In the genomic region with DNA sequence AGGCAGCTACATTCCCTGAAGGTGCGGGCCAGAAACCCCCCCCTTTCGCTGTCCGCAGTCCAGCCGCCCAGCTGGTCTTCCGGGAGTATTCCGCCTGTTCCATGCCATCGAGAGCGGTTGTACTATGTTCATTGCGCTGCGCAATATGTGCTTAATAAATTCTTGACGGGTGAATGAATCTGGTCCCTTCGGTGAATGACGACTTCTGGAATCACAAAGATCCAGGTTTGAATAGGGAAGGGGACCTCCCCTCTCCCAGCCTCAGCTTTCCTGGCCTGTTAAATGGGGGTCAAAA, we compare ENCODE assay signal across 8 cellular contexts. TPM values are rescaled to one million over a fixed set of nuclear protein-coding genes. Genes with fewer than 3 reads are reported as not detected.
DNase-seq lines count a peak whose midpoint lies in the region; ATAC-seq, FAIRE-seq and TF ChIP-seq lines count a peak whose summit lies in the region.

No MANE protein-coding gene starts in this region.

- in situ Hi-C loops in mammary epithelial cell (cut with MboI; ENCODE audit: low sequenced_read_pairs in 2 of 2), result no loop called here

- H3K36me3 ChIP-seq in HUES6 (ENCODE audit: control insufficient read depth, insufficient read depth, low read length) (peaks cover 7% of the 10 kb centered on the region), mammary epithelial cell (ENCODE audit: insufficient read depth, low read length) (no peaks in the 10 kb centered on the region), mucosa of rectum (ENCODE audit: control insufficient read depth in 2 of 2, insufficient read depth in 2 of 2, low read length in 2 of 2) (peaks cover 2 to 5% of the 10 kb centered on the region in 2 donors)

- H2AFZ ChIP-seq in mammary epithelial cell (ENCODE audit: low read depth, low read length), result peak overlapping the region; percentile 86

- dilution Hi-C loops in mammary epithelial cell (cut with HindIII; ENCODE audit: low sequenced_read_pairs), result loop anchor here (5.0 kb wide), 2 partner anchors 58 to 82 kb away; no protein-coding TSS in a partner anchor

- H4K20me1 ChIP-seq in mammary epithelial cell (ENCODE audit: insufficient read depth, low read length), result no peaks in the 10 kb centered on the region

- H3K27ac ChIP-seq in A549 (peak overlapping the region; percentile 78 to 93), HUES6 (ENCODE audit: low read depth, low read length) (no peak overlapping the region), mammary epithelial cell (ENCODE audit: insufficient read depth, low read depth, low read length) (peak overlapping the region; percentile 16), mucosa of rectum (ENCODE audit: low read depth in 2 of 2, low read length in 2 of 2) (peak overlapping the region; percentile 72 to 81)

- TF ChIP-seq POLR2A in A549 (IDR thresholded peaks at IDR 0.05; ENCODE audit: low read length), result no peak

- POLR2A ChIA-PET in A549 (lab: Yijun Ruan, JAX), result interaction anchor here (0.9 to 5.7 kb wide), 6 partner anchors 9 to 152 kb away, joined by 3 to 40 read pairs (median 6); partner anchors contain the start of genes GRIPAP1, OTUD5 and PRAF2

- DNase-seq in A549 (ENCODE audit: low read depth in 1 of 2, low spot score in 1 of 2) (no peak), mammary epithelial cell (no peak)
- DNase-seq in activated CD4-positive, alpha-beta T cell treated with anti-CD3 and anti-CD28 coated beads for 48 hours, result no peak

- ATAC-seq in A549 (no peak), HG03565 (IDR thresholded peaks at IDR 0.05; ENCODE audit: unreplicated experiment) (no peak), HG03439 (IDR thresholded peaks at IDR 0.05; ENCODE audit: unreplicated experiment) (no peak), GM18502 (IDR thresholded peaks at IDR 0.05; ENCODE audit: poor library complexity, unreplicated experiment) (no peak)

- H3K79me2 ChIP-seq in mammary epithelial cell (ENCODE audit: insufficient read depth, low read length), result peaks cover 36% of the 10 kb centered on the region

- intact Hi-C loops in mammary epithelial cell (cut with micrococcal nuclease), result loop anchor here (1.0 to 5.0 kb wide), 10 partner anchors 31 to 281 kb away; partner anchors contain the start of genes GRIPAP1 and PRAF2

- peak; percentile 7 for FAIRE-seq in A549 (lab: Jason Lieb, UNC)

- H3K9ac ChIP-seq in HUES6 (ENCODE audit: low read length) (peak overlapping the region; percentile 42), mammary epithelial cell (ENCODE audit: insufficient read depth, low read length) (peak overlapping the region; percentile 36), mucosa of rectum (ENCODE audit: low read depth in 1 of 2, low read length in 2 of 2) (peak overlapping the region; percentile 61 to 67)

- BruUV-seq in mammary epithelial cell (replicated peaks; lab: Mats Ljungman, UMichigan), result no TSS peak

- no peak for TF ChIP-seq EP300 in A549 (IDR thresholded peaks at IDR 0.05)

- WGBS in A549 (ENCODE audit: missing lambda C conversion rate), result 6% methylated on average over 13 of the region's 13 CpGs
- 51% methylated on average over 13 of the region's 13 CpGs for WGBS in mammary epithelial cell (ENCODE audit: low coverage, missing lambda C conversion rate)

- H3K9me3 ChIP-seq in A549, result no peaks in the 10 kb centered on the region
- H3K9me3 ChIP-seq in HUES6 (ENCODE audit: control insufficient read depth, insufficient read depth, low read depth, low read length), result no peaks in the 10 kb centered on the region; the same call in 1 of the 2 replicates
- H3K9me3 ChIP-seq in mammary epithelial cell (replicated peaks; ENCODE audit: insufficient read depth, low read length), result no peaks in the 10 kb centered on the region
- no peaks in the 10 kb centered on the region for H3K9me3 ChIP-seq in mucosa of rectum (ENCODE audit: control insufficient read depth in 2 of 2, low read length in 2 of 2)

- H3K4me3 ChIP-seq in A549 (peak overlapping the region; percentile 35), HUES6 (ENCODE audit: low read depth, low read length) (peak overlapping the region; percentile 52), mammary epithelial cell (replicated peaks in 1 of 3; ENCODE audit: insufficient read depth in 1 of 3, low read depth in 2 of 3, low read length in 3 of 3) (peak overlapping the region in 2 of 3 experiments; percentile 25 to 33), mucosa of rectum (ENCODE audit: low read length in 2 of 2) (peak overlapping the region; percentile 57 to 62)

- no peak for TF ChIP-seq CTCF in A549 (IDR thresholded peaks at IDR 0.05)
- no peak for TF ChIP-seq CTCF in mammary epithelial cell (conservative IDR thresholded peaks at IDR 0.05 in 1 of 2, IDR thresholded peaks at IDR 0.05 in 1 of 2; ENCODE audit: extremely low read depth in 1 of 2, insufficient read depth in 1 of 2, low read depth in 1 of 2, low read length in 2 of 2)

- TF ChIP-seq RAD21 in A549 (conservative IDR thresholded peaks at IDR 0.05 in 1 of 2, IDR thresholded peaks at IDR 0.05 in 1 of 2), result no peak

- CTCF ChIA-PET in A549 (lab: Yijun Ruan, JAX) (interaction anchor here (0.5 to 6.4 kb wide), 24 partner anchors 12 to 413 kb away, joined by 3 to 32 read pairs (median 4); partner anchors contain the start of genes GRIPAP1, KCND1 and OTUD5), mammary epithelial cell (lab: Charles Lee; ENCODE audit: low non-redundant PET) (no interaction called here)

- H3K4me1 ChIP-seq in A549, result peaks cover 11% of the 10 kb centered on the region
- peaks cover 12% of the 10 kb centered on the region for H3K4me1 ChIP-seq in HUES6 (ENCODE audit: control insufficient read depth, insufficient read depth, low read length)
- H3K4me1 ChIP-seq in mammary epithelial cell (ENCODE audit: insufficient read depth, low read length), result peaks cover 12% of the 10 kb centered on the region
- H3K4me1 ChIP-seq in mucosa of rectum (ENCODE audit: control insufficient read depth in 2 of 2, insufficient read depth in 2 of 2, low read length in 2 of 2), result peaks cover 7 to 10% of the 10 kb centered on the region in 2 donors

- peak overlapping the region; percentile 79 for H3K4me2 ChIP-seq in A549
- H3K4me2 ChIP-seq in mammary epithelial cell (ENCODE audit: insufficient read depth, low read depth, low read length), result peak overlapping the region; percentile 44

- H3K27me3 ChIP-seq in HUES6 (ENCODE audit: control insufficient read depth, insufficient read depth, low read length), result no peaks in the 10 kb centered on the region
- H3K27me3 ChIP-seq in mammary epithelial cell (ENCODE audit: insufficient read depth, low read length), result no peaks in the 10 kb centered on the region
- H3K27me3 ChIP-seq in mucosa of rectum (ENCODE audit: control insufficient read depth in 2 of 2, insufficient read depth in 2 of 2, low read length in 2 of 2), result no peaks in the 10 kb centered on the region

TF ChIP-seq in A549, 52 proteins besides CTCF, POLR2A, EP300 and RAD21:
- TF ChIP-seq ZFP36 (IDR thresholded peaks at IDR 0.05; ENCODE audit: borderline replicate concordance, partially characterized antibody), result peak; percentile 26
- no peak for TF ChIP-seq KDM1A (IDR thresholded peaks at IDR 0.05; ENCODE audit: low read depth)
- no peak for TF ChIP-seq BHLHE40 (IDR thresholded peaks at IDR 0.05; ENCODE audit: low read depth, low read length)

RNA-seq across cellular contexts. Expression of gene TFE3, which starts 0.8 kb away (rescaled TPM):
- polyA plus RNA-seq in A549 (2011; rRNA removed) (16.1 and 27.3 TPM in 2 replicates), A549 (2017; fragmentation: RNase III; extraction: RNeasy Plus Mini Kit Qiagen cat#74134 plus additional on column Dnase treatment) (53.8 to 57.3 TPM (median 56.3 TPM) in 3 replicates), mammary epithelial cell (13.8 TPM)
- 21.6 and 29.3 TPM in 2 replicates for polyA plus RNA-seq in A549 (2012; cell fraction: cytosol; rRNA removed)
- polyA plus RNA-seq in A549 (2012; cell fraction: nucleus; rRNA removed), result 36.4 and 39.4 TPM in 2 replicates
- 34.5 and 50.4 TPM in 2 replicates for polyA minus RNA-seq in A549 (2011; rRNA and poly(A)+ RNA removed)
- total RNA-seq in mammary epithelial cell, result 10 to 100 TPM; 30.5 to 61.1 TPM
- 21.4 TPM for polyA minus RNA-seq in mammary epithelial cell

RNA-seq across cellular contexts. Expression of gene CCDC120, which starts 14.9 kb away (rescaled TPM):
- 1.6 and 2.0 TPM in 2 replicates for polyA plus RNA-seq in A549 (2011; rRNA removed)
- 2.9 and 4.3 TPM in 2 replicates for polyA plus RNA-seq in A549 (2012; cell fraction: cytosol; rRNA removed)
- 10.3 and 11.0 TPM in 2 replicates for polyA plus RNA-seq in A549 (2012; cell fraction: nucleus; rRNA removed)
- 3.2 to 4.1 TPM (median 4.0 TPM) in 3 replicates for polyA plus RNA-seq in A549 (2017; fragmentation: RNase III; extraction: RNeasy Plus Mini Kit Qiagen cat#74134 plus additional on column Dnase treatment)
- 1.9 and 3.0 TPM in 2 replicates for polyA minus RNA-seq in A549 (2011; rRNA and poly(A)+ RNA removed)
- total RNA-seq in mammary epithelial cell, result 10 to 100 TPM in 1 of 2 donors, 1 to 10 TPM in 1; 8.3 to 26.1 TPM
- polyA plus RNA-seq in mammary epithelial cell, result 12.6 TPM
- polyA minus RNA-seq in mammary epithelial cell, result 20.5 TPM

RNA-seq across cellular contexts. Expression of gene PRAF2, which starts 29.9 kb away (rescaled TPM):
- polyA plus RNA-seq in A549 (2011; rRNA removed) (13.6 and 17.0 TPM in 2 replicates), A549 (2017; fragmentation: RNase III; extraction: RNeasy Plus Mini Kit Qiagen cat#74134 plus additional on column Dnase treatment) (29.9 to 37.7 TPM (median 35.4 TPM) in 3 replicates), mammary epithelial cell (17.5 TPM)
- polyA plus RNA-seq in A549 (2012; cell fraction: cytosol; rRNA removed), result 28.9 and 40.7 TPM in 2 replicates
- polyA plus RNA-seq in A549 (2012; cell fraction: nucleus; rRNA removed), result 22.4 and 33.4 TPM in 2 replicates
- 14.4 and 16.4 TPM in 2 replicates for polyA minus RNA-seq in A549 (2011; rRNA and poly(A)+ RNA removed)
- total RNA-seq in mammary epithelial cell, result 10 to 100 TPM in 1 of 2 donors, 1 to 10 TPM in 1; 8.2 to 27.7 TPM
- 30.2 TPM for polyA minus RNA-seq in mammary epithelial cell

RNA-seq across cellular contexts. Expression of gene WDR45, which starts 35.8 kb away (rescaled TPM):
- polyA plus RNA-seq in A549 (2011; rRNA removed) (55.5 and 80.1 TPM in 2 replicates), A549 (2017; fragmentation: RNase III; extraction: RNeasy Plus Mini Kit Qiagen cat#74134 plus additional on column Dnase treatment) (33.8 to 41.5 TPM (median 37.7 TPM) in 3 replicates), mammary epithelial cell (61.4 TPM)
- polyA plus RNA-seq in A549 (2012; cell fraction: cytosol; rRNA removed), result 57.6 and 69.3 TPM in 2 replicates
- polyA plus RNA-seq in A549 (2012; cell fraction: nucleus; rRNA removed), result 167 and 169 TPM in 2 replicates
- 89.1 and 95.1 TPM in 2 replicates for polyA minus RNA-seq in A549 (2011; rRNA and poly(A)+ RNA removed)
- total RNA-seq in mammary epithelial cell, result 10 to 100 TPM; 53.3 to 55.0 TPM
- polyA minus RNA-seq in mammary epithelial cell, result 41.2 TPM

RNA-seq across cellular contexts. Expression of gene GRIPAP1, which starts 41.9 kb away (rescaled TPM):
- 33.7 and 35.1 TPM in 2 replicates for polyA plus RNA-seq in A549 (2011; rRNA removed)
- 25.6 and 29.1 TPM in 2 replicates for polyA plus RNA-seq in A549 (2012; cell fraction: cytosol; rRNA removed)
- 66.7 and 82.8 TPM in 2 replicates for polyA plus RNA-seq in A549 (2012; cell fraction: nucleus; rRNA removed)
- 27.7 to 36.2 TPM (median 34.3 TPM) in 3 replicates for polyA plus RNA-seq in A549 (2017; fragmentation: RNase III; extraction: RNeasy Plus Mini Kit Qiagen cat#74134 plus additional on column Dnase treatment)
- 21.4 and 21.9 TPM in 2 replicates for polyA minus RNA-seq in A549 (2011; rRNA and poly(A)+ RNA removed)
- 10 to 100 TPM; 16.5 to 42.7 TPM for total RNA-seq in mammary epithelial cell
- 16.1 TPM for polyA plus RNA-seq in mammary epithelial cell
- 96.7 TPM for polyA minus RNA-seq in mammary epithelial cell
